ENCODE assay signal across 8 cellular contexts in the genomic region with DNA sequence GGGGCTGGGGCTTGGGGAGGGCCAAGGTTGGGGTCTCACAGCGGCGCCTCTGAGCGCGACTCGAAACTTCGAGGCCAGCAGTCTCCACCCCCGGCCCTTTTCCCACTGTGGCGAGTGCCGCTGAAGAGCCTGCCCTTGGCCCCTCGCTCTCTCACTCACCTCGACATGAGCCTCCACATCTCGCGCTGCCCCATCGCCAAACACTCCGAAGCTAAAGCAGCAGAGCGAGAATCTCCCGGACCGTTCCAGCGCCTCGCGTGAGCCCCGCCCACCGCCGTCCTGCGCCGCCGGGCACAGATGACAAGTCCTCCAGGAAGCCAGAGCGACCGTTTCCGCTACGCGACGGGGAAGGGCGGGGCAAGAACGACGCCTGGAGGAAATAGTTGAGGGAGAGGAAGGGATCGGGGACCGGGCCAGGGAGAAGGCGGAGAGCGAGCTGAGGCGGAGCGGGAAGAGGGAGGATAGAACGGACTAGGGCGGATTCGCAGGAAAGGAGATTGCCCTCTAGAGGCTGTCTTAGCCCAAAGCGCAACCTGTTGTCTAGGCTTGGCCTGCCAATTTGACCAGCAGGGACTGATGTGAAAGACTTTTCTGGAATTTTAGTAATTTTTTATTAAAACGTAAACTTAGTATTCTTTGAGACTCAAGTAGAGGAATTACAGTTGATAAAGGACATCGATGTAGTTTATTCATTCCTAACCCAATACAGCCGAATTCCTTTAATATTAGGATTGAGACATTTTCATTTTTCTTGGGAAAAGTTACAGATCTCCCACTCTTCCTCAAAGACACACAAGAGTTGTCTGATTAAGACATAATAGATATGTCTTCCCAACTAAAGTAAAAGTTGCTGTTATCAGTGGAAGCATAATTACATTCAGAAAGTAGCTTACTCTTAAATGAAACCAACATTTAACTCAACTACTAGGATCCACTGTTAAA. TPM values are rescaled to one million over a fixed set of nuclear protein-coding genes. Genes with fewer than 3 reads are reported as not detected.
DNase-seq lines count a peak whose midpoint lies in the region; ATAC-seq and TF ChIP-seq lines count a peak whose summit lies in the region.

A gene with protein sequence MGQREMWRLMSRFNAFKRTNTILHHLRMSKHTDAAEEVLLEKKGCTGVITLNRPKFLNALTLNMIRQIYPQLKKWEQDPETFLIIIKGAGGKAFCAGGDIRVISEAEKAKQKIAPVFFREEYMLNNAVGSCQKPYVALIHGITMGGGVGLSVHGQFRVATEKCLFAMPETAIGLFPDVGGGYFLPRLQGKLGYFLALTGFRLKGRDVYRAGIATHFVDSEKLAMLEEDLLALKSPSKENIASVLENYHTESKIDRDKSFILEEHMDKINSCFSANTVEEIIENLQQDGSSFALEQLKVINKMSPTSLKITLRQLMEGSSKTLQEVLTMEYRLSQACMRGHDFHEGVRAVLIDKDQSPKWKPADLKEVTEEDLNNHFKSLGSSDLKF (minus strand): TSS at position 270 of the 942 bp plus-strand sequence. CDS start 76 bp downstream, at position 194.

- H3K4me3 ChIP-seq in thyroid gland (replicated peaks in 1 of 3): peak within 1 kb of the TSS in 2 of 3 donors; percentile 32 to 57

- H3K36me3 ChIP-seq in thyroid gland: no peaks in the 10 kb centered on the region

- H3K9me3 ChIP-seq in thyroid gland: no peaks in the 10 kb centered on the region

- no peaks in the 10 kb centered on the region for H3K9me3 Mint-ChIP-seq in activated naive CD8-positive, alpha-beta T cell treated with anti-CD3 and anti-CD28 coated beads for 36 hours
- H3K9me3 Mint-ChIP-seq in glutamatergic neuron (ENCODE audit: unreplicated experiment) (peaks cover 2% of the 10 kb centered on the region), osteocyte (ENCODE audit: unreplicated experiment) (no peaks in the 10 kb centered on the region)

- peak within 1 kb of the TSS; percentile 84 for H3K4me3 Mint-ChIP-seq in activated naive CD8-positive, alpha-beta T cell treated with anti-CD3 and anti-CD28 coated beads for 36 hours
- H3K4me3 Mint-ChIP-seq in glutamatergic neuron (ENCODE audit: unreplicated experiment) (peak within 1 kb of the TSS; percentile 96), osteocyte (ENCODE audit: unreplicated experiment) (peak within 1 kb of the TSS; percentile 94)

- H3K4me1 ChIP-seq in thyroid gland: peaks cover 20 to 23% of the 10 kb centered on the region in 2 donors

- DNase-seq in GM10248 (ENCODE audit: extremely low spot score) (peak; percentile 87), NCI-H1048 (lab: John Stamatoyannopoulos, UW) (peak; percentile 95), SKM-1 treated with dmso at 0.1 percent for 144 hours (lab: John Stamatoyannopoulos, UW; ENCODE audit: unreplicated experiment) (peak; percentile 98), glutamatergic neuron (peak; percentile 99), osteocyte (ENCODE audit: extremely low spot score, unreplicated experiment) (peak; percentile 99), thyroid gland (peak; percentile 99 to 100)
- DNase-seq in activated naive CD8-positive, alpha-beta T cell treated with anti-CD3 and anti-CD28 coated beads for 36 hours: peak; percentile 94

- CTCF ChIA-PET in GM10248 (lab: Yijun Ruan, JAX): interaction anchor here (0.7 to 4.0 kb wide), 10 partner anchors 8 to 557 kb away, joined by 3 to 14 read pairs (median 4); a partner anchor contains a TSS

- peak in 1 of 2 donors; percentile 96 for TF ChIP-seq POLR2A in thyroid gland (IDR thresholded peaks at IDR 0.05)

- ATAC-seq in HG02571 (IDR thresholded peaks at IDR 0.05; ENCODE audit: unreplicated experiment): peak; percentile 94

- intact Hi-C loops in thyroid gland (cut with DNase I): no loop called here

- peak within 1 kb of the TSS; percentile 84 for H3K27ac Mint-ChIP-seq in activated naive CD8-positive, alpha-beta T cell treated with anti-CD3 and anti-CD28 coated beads for 36 hours
- H3K27ac Mint-ChIP-seq in glutamatergic neuron (ENCODE audit: unreplicated experiment) (peak within 1 kb of the TSS; percentile 82), osteocyte (ENCODE audit: unreplicated experiment) (peak within 1 kb of the TSS; percentile 96)

- no peaks in the 10 kb centered on the region for H3K27me3 Mint-ChIP-seq in activated naive CD8-positive, alpha-beta T cell treated with anti-CD3 and anti-CD28 coated beads for 36 hours
- H3K27me3 Mint-ChIP-seq in glutamatergic neuron (ENCODE audit: unreplicated experiment) (no peaks in the 10 kb centered on the region), osteocyte (ENCODE audit: unreplicated experiment) (peaks cover 5% of the 10 kb centered on the region)

- peaks cover 10% of the 10 kb centered on the region for H3K36me3 Mint-ChIP-seq in activated naive CD8-positive, alpha-beta T cell treated with anti-CD3 and anti-CD28 coated beads for 36 hours
- H3K36me3 Mint-ChIP-seq in glutamatergic neuron (ENCODE audit: unreplicated experiment) (no peaks in the 10 kb centered on the region), osteocyte (ENCODE audit: unreplicated experiment) (peaks cover 2% of the 10 kb centered on the region)

- 1% methylated on average over 46 to 48 of the region's 49 CpGs for WGBS in thyroid gland, 2 donors

- POLR2A ChIA-PET in GM10248 (lab: Yijun Ruan, JAX): interaction anchor here (1.8 kb wide), 1 partner anchor 10 kb away, joined by 7 read pairs; no protein-coding TSS in a partner anchor

- H3K27ac ChIP-seq in thyroid gland: peak within 1 kb of the TSS; percentile 68 to 100 (median 93)

- H3K4me1 Mint-ChIP-seq in activated naive CD8-positive, alpha-beta T cell treated with anti-CD3 and anti-CD28 coated beads for 36 hours: peaks cover 39% of the 10 kb centered on the region
- peaks cover 8% of the 10 kb centered on the region for H3K4me1 Mint-ChIP-seq in glutamatergic neuron (ENCODE audit: low read depth, unreplicated experiment)
- H3K4me1 Mint-ChIP-seq in osteocyte (ENCODE audit: unreplicated experiment): peaks cover 36% of the 10 kb centered on the region

- TF ChIP-seq CTCF in GM10248 (IDR thresholded peaks at IDR 0.05; ENCODE audit: control extremely low read depth, extremely low read depth, low read depth, missing control alignments) (peak; percentile 46), glutamatergic neuron (IDR thresholded peaks at IDR 0.05; ENCODE audit: partially characterized antibody, unreplicated experiment) (peak; percentile 60), osteocyte (IDR thresholded peaks at IDR 0.05) (peak; percentile 93), thyroid gland (IDR thresholded peaks at IDR 0.05) (peak in 5 of 6 experiments; percentile 34 to 83 (median 71))

- no peaks in the 10 kb centered on the region for H3K27me3 ChIP-seq in thyroid gland

RNA-seq across cellular contexts. Expression of the gene that starts here (rescaled TPM):
- total RNA-seq in activated naive CD8-positive, alpha-beta T cell treated with anti-CD3 and anti-CD28 coated beads for 36 hours: 10 to 100 TPM; 21.0 to 24.7 TPM
- total RNA-seq in glutamatergic neuron (ENCODE audit: unreplicated experiment) (22.0 TPM), osteocyte (26.8 and 28.4 TPM in 2 replicates), thyroid gland (10 to 100 TPM; 27.5 to 40.1 (median 32.7) TPM)

Comparison
In these comparisons a context has a peak if more than half of its experiments do, and no peak if none do; other contexts are left out.
1. Peak in every context shown above with its lines: DNase-seq, ATAC-seq, H3K4me3 ChIP-seq and H3K27ac ChIP-seq.